ENCODE assay signal across 8 cellular contexts in genomic region chr11:18650859-18651557, GRCh38. TPM values are rescaled to one million over a fixed set of nuclear protein-coding genes. Genes with fewer than 3 reads are reported as not detected.
DNase-seq lines count a peak whose midpoint lies in the region; ATAC-seq and TF ChIP-seq lines count a peak whose summit lies in the region.

No MANE protein-coding gene starts in this region.

- H3K4me1 ChIP-seq in DOHH2 (ENCODE audit: control insufficient read depth, low read length) = peaks cover 10% of the 10 kb centered on the region

- no peaks in the 10 kb centered on the region for H4K20me1 ChIP-seq in DOHH2 (ENCODE audit: control insufficient read depth, insufficient read depth, low read depth, low read length)

- H3K36me3 ChIP-seq in DOHH2 (ENCODE audit: control insufficient read depth, low read length) = no peaks in the 10 kb centered on the region

- no peak overlapping the region for H3K27ac ChIP-seq in DOHH2 (ENCODE audit: low read depth, low read length)

- no peaks in the 10 kb centered on the region for H3F3A ChIP-seq in DOHH2 (ENCODE audit: control insufficient read depth, insufficient read depth)

- no peaks in the 10 kb centered on the region for H3K27me3 ChIP-seq in DOHH2 (ENCODE audit: control insufficient read depth, low read length)

- H3K9me2 ChIP-seq in DOHH2 (replicated peaks; ENCODE audit: control insufficient read depth, low read length) = no peaks in the 10 kb centered on the region

- intact Hi-C loops in left cardiac atrium (cut with DNase I) = no loop called here
- intact Hi-C loops in posterior cingulate gyrus (cut with DNase I) = no loop called here

- no peaks in the 10 kb centered on the region for H3K9me3 ChIP-seq in DOHH2 (ENCODE audit: control insufficient read depth, insufficient read depth, low read length)

- peak overlapping the region; percentile 53 for H3K4me3 ChIP-seq in DOHH2 (ENCODE audit: low read length)

- no peaks in the 10 kb centered on the region for H3K79me2 ChIP-seq in DOHH2 (ENCODE audit: control insufficient read depth, low read length)

- DNase-seq in NCI-H226 = peak; percentile 7
- DNase-seq in activated T-cell treated with anti-CD3 and anti-CD28 coated beads, Interleukin-2, amount 50 U/mL, for 48 hours = peak; percentile 49
- DNase-seq in left cardiac atrium = no peak
- peak; percentile 20 to 36 for DNase-seq in stimulated activated CD4-positive, alpha-beta T cell treated with anti-CD3 and anti-CD28 coated beads, Interleukin-4, amount 100 ng/mL, for 48 hours (ENCODE audit: low read depth in 2 of 2)
- DNase-seq in posterior cingulate gyrus = no peak

- peak overlapping the region; percentile 58 for H3K4me2 ChIP-seq in DOHH2 (ENCODE audit: low read length)

- TF ChIP-seq CTCF in DOHH2 (IDR thresholded peaks at IDR 0.05; ENCODE audit: low read depth, low read length, poor library complexity, severe bottlenecking) = peak; percentile 92

- peak; percentile 75 for ATAC-seq in GM21576 (IDR thresholded peaks at IDR 0.05; ENCODE audit: unreplicated experiment)
- ATAC-seq in left cardiac atrium = peak; percentile 23
- ATAC-seq in GM21737 (IDR thresholded peaks at IDR 0.05; ENCODE audit: unreplicated experiment) = no peak

RNA-seq across cellular contexts. Expression of gene SPTY2D1, which starts 16.9 kb away (rescaled TPM):
- total RNA-seq in left cardiac atrium = 10 to 100 TPM in 1 of 2 donors, 1 to 10 TPM in 1; 9.0 to 10.9 TPM

RNA-seq across cellular contexts. Expression of gene TMEM86A, which starts 47.6 kb away (rescaled TPM):
- 1 to 10 TPM; 3.9 to 4.8 TPM for total RNA-seq in left cardiac atrium

RNA-seq across cellular contexts. Expression of gene MISFA, which starts 51.4 kb away (rescaled TPM):
- total RNA-seq in left cardiac atrium = 1 to 10 TPM; 5.9 to 6.6 TPM

Comparison
In these comparisons a context has a peak if more than half of its experiments do, and no peak if none do; other contexts are left out.
1. DNase-seq: peak in NCI-H226 (single experiment), activated T-cell treated with anti-CD3 and anti-CD28 coated beads, Interleukin-2, amount 50 U/mL, for 48 hours (2 of 2) and stimulated activated CD4-positive, alpha-beta T cell treated with anti-CD3 and anti-CD28 coated beads, Interleukin-4, amount 100 ng/mL, for 48 hours (2 of 2); none in left cardiac atrium (single experiment) and posterior cingulate gyrus (0 of 10).